In genomic region chr9:134385873-134386370, GRCh38 we compare ENCODE assay signal across 21 cellular contexts. TPM values are rescaled to one million over a fixed set of nuclear protein-coding genes. Genes with fewer than 3 reads are reported as not detected.
DNase-seq lines count a peak whose midpoint lies in the region; TF ChIP-seq lines count a peak whose summit lies in the region.
"Had no signal": no experiment of that assay in that cellular context is flagged by ENCODE, and none has a peak within 500 bp of the region (broad histone marks: within the 10 kb centered on the region; RNA-seq: fewer than 3 reads in every experiment).

No MANE protein-coding gene starts in this region.

- H3K9me3 ChIP-seq in neuronal stem cell (replicated peaks in 1 of 2; ENCODE audit: control insufficient read depth in 2 of 2, insufficient read depth in 1 of 2, low read depth in 1 of 2, low read length in 2 of 2): no peaks in the 10 kb centered on the region
- H3K9me3 ChIP-seq in tibial artery: no peaks in the 10 kb centered on the region
- H3K9me3 ChIP-seq: breast epithelium, colonic mucosa, esophagus squamous epithelium, thoracic aorta had no signal

- H3K56ac ChIP-seq in mesendoderm (ENCODE audit: low read length): no peak overlapping the region

- H2AK5ac ChIP-seq in neuronal stem cell (ENCODE audit: low read depth, low read length) (peak overlapping the region; percentile 100), mesendoderm (ENCODE audit: low read length) (no peak overlapping the region)

- no peak for TF ChIP-seq CTCF in HL-60 (IDR thresholded peaks at IDR 0.05; ENCODE audit: insufficient read depth, low read length)
- no peak for TF ChIP-seq CTCF in tibial artery (IDR thresholded peaks at IDR 0.05)

- no CpG with 5 or more reads among the region's 30 CpGs for WGBS in neuronal stem cell (ENCODE audit: extremely low coverage in 2 of 2, insufficient read length in 2 of 2, insufficient replicate concordance in 1 of 2), 2 donors
- WGBS in mesendoderm (ENCODE audit: extremely low coverage, insufficient coverage, low lambda C conversion rate): no CpG with 5 or more reads among the region's 30 CpGs

- H3K36me3 ChIP-seq in neuronal stem cell (replicated peaks in 1 of 2; ENCODE audit: control insufficient read depth in 2 of 2, insufficient read depth in 2 of 2, low read length in 2 of 2) (no peaks in the 10 kb centered on the region), tibial artery (no peaks in the 10 kb centered on the region), mesendoderm (ENCODE audit: control insufficient read depth, insufficient read depth, low read length) (no peaks in the 10 kb centered on the region)
- H3K36me3 ChIP-seq: breast epithelium, colonic mucosa, thoracic aorta had no signal

- H3K4me2 ChIP-seq in neuronal stem cell (ENCODE audit: insufficient read depth, low read length, poor library complexity, severe bottlenecking): no peak overlapping the region
- H3K4me2 ChIP-seq in mesendoderm (ENCODE audit: low read length): no peak overlapping the region

- H3K79me2 ChIP-seq in mesendoderm (ENCODE audit: control insufficient read depth, insufficient read depth, low read length): peaks cover 2% of the 10 kb centered on the region

- peak overlapping the region; percentile 93 for H3K4ac ChIP-seq in neuronal stem cell (ENCODE audit: low read length)
- H3K4ac ChIP-seq in mesendoderm (ENCODE audit: low read depth, low read length): no peak overlapping the region

- H3K9ac ChIP-seq in neuronal stem cell (ENCODE audit: low read depth, low read length, poor library complexity): peak overlapping the region; percentile 70
- H3K9ac ChIP-seq in mesendoderm (ENCODE audit: low read length): no peak overlapping the region

- intact Hi-C loops in tibial artery (cut with DNase I; ENCODE audit: low total_unique reads): no loop called here

- H3K14ac ChIP-seq in neuronal stem cell (ENCODE audit: low read length): peak overlapping the region; percentile 47

- H2BK15ac ChIP-seq in neuronal stem cell (ENCODE audit: low read length): peak overlapping the region; percentile 100
- no peak overlapping the region for H2BK15ac ChIP-seq in mesendoderm (replicated peaks; ENCODE audit: low read depth)

- H3K27me3 ChIP-seq in HL-60 (ENCODE audit: insufficient read depth, poor library complexity, severe bottlenecking): no peaks in the 10 kb centered on the region
- H3K27me3 ChIP-seq in neuronal stem cell (ENCODE audit: control insufficient read depth in 3 of 3, insufficient read depth in 3 of 3, low read depth in 1 of 3, low read length in 3 of 3): no peaks in the 10 kb centered on the region
- no peaks in the 10 kb centered on the region for H3K27me3 ChIP-seq in tibial artery
- H3K27me3 ChIP-seq in mesendoderm (ENCODE audit: insufficient read depth, low read length, poor library complexity): no peaks in the 10 kb centered on the region
- H3K27me3 ChIP-seq: breast epithelium, colonic mucosa, esophagus squamous epithelium had no signal

- H2BK5ac ChIP-seq in neuronal stem cell (ENCODE audit: low read length) (peak overlapping the region; percentile 82), mesendoderm (ENCODE audit: low read length) (no peak overlapping the region)

- H3K79me1 ChIP-seq in neuronal stem cell (ENCODE audit: low read depth, low read length) (peaks cover 58% of the 10 kb centered on the region), mesendoderm (ENCODE audit: low read length) (peaks cover 25% of the 10 kb centered on the region)

- peak overlapping the region; percentile 100 for H2BK12ac ChIP-seq in neuronal stem cell (ENCODE audit: low read length)

- H4K8ac ChIP-seq in neuronal stem cell (ENCODE audit: low read depth, low read length): no peak overlapping the region
- no peak overlapping the region for H4K8ac ChIP-seq in mesendoderm (ENCODE audit: low read depth, low read length)

- H4K5ac ChIP-seq in mesendoderm (ENCODE audit: low read length): no peak overlapping the region

- H3K4me1 ChIP-seq in neuronal stem cell (ENCODE audit: control insufficient read depth in 2 of 2, insufficient read depth in 1 of 2, low read depth in 1 of 2, low read length in 2 of 2) (peaks cover 12 to 19% of the 10 kb centered on the region in 2 donors), tibial artery (peaks cover 0 to 99% (median 71%) of the 10 kb centered on the region in 4 donors), mesendoderm (ENCODE audit: control insufficient read depth, low read depth, low read length) (no peaks in the 10 kb centered on the region)

- H3K18ac ChIP-seq in neuronal stem cell (ENCODE audit: low read length): peak overlapping the region; percentile 99
- H3K18ac ChIP-seq in mesendoderm (ENCODE audit: low read length): no peak overlapping the region

- H3K23ac ChIP-seq in neuronal stem cell (ENCODE audit: low read depth, low read length, poor library complexity) (peak overlapping the region; percentile 68), mesendoderm (ENCODE audit: low read length) (no peak overlapping the region)

- peak overlapping the region; percentile 96 for H2BK120ac ChIP-seq in neuronal stem cell (ENCODE audit: low read depth, low read length)
- no peak overlapping the region for H2BK120ac ChIP-seq in mesendoderm (ENCODE audit: low read depth, low read length)

- peak in 1 of 2 experiments; percentile 71 for DNase-seq in HL-60 (ENCODE audit: low read depth in 1 of 2, low spot score in 1 of 2)
- no peak for DNase-seq in neuronal stem cell (ENCODE audit: low spot score)
- DNase-seq in tibial artery: no peak
- no peak for DNase-seq in mesendoderm
- no peak for DNase-seq in stimulated activated CD4-positive, alpha-beta T cell treated with anti-CD3 and anti-CD28 coated beads, Interleukin-12 subunit alpha, Interleukin-12 subunit beta, amount 100 ng/mL, for 4 hours
- no peak for DNase-seq in DMS53 (lab: John Stamatoyannopoulos, UW)
- DNase-seq: activated CD4-positive, alpha-beta T cell treated with anti-CD3 and anti-CD28 coated beads, Interleukin-2, amount 50 U/mL, for 1 hour; activated CD8-positive, alpha-beta memory T cell treated with anti-CD3 and anti-CD28 coated beads, Interleukin-2, amount 10 ng/mL, durations not matched to agents 7 days and 5 days; activated naive CD4-positive, alpha-beta T cell treated with Interleukin-2 at 50 U/mL for 16 hours; activated T-cell treated with anti-CD3 and anti-CD28 coated beads, Interleukin-2, amount 50 U/mL, for 72 hours; colonic mucosa; esophagus squamous epithelium; islet precursor cell; NCI-H1417; NCI-H446; SHP77; stimulated activated CD4-positive, alpha-beta T cell treated with anti-CD3 and anti-CD28 coated beads, Interleukin-4, amount 100 ng/mL, for 1 hour had no signal

- peak overlapping the region; percentile 18; the same call in 1 of the 2 replicates for H3K27ac ChIP-seq in HL-60 (replicated peaks)
- peak overlapping the region; percentile 93 for H3K27ac ChIP-seq in angular gyrus (ENCODE audit: low read depth, low read length)
- H3K27ac ChIP-seq in neuronal stem cell (replicated peaks; ENCODE audit: low read length): no peak overlapping the region
- H3K27ac ChIP-seq in tibial artery: peak overlapping the region; percentile 75 to 76
- H3K27ac ChIP-seq in mesendoderm (ENCODE audit: low read depth, low read length): no peak overlapping the region
- H3K27ac ChIP-seq: colonic mucosa had no signal

- H3K4me3 ChIP-seq in HL-60 (replicated peaks; ENCODE audit: insufficient read depth, low read length): no peak overlapping the region
- H3K4me3 ChIP-seq in neuronal stem cell (ENCODE audit: low read length in 2 of 2): no peak overlapping the region
- H3K4me3 ChIP-seq in tibial artery: no peak overlapping the region
- no peak overlapping the region for H3K4me3 ChIP-seq in mesendoderm (ENCODE audit: low read length)
- H3K4me3 ChIP-seq: colonic mucosa, GM12878, thoracic aorta had no signal

- H4K91ac ChIP-seq in neuronal stem cell (ENCODE audit: low read depth, low read length, poor library complexity): peak overlapping the region; percentile 92

- H2AFZ ChIP-seq in neuronal stem cell (ENCODE audit: low read length): no peak overlapping the region

RNA-seq across cellular contexts. Expression of gene RXRA, which starts 59.7 kb away (rescaled TPM):
- 36.1 TPM for polyA plus RNA-seq in neuronal stem cell (2013, experiment 1 of 2)
- polyA plus RNA-seq in neuronal stem cell (2013, experiment 2 of 2): 36.3 TPM
- 16.4 TPM for polyA plus RNA-seq in mesendoderm (2013, experiment 1 of 2)
- 16.9 TPM for polyA plus RNA-seq in mesendoderm (2013, experiment 2 of 2)

Comparison
In these comparisons a context has a peak if more than half of its experiments do, and no peak if none do; other contexts are left out.
1. H3K27ac ChIP-seq: peak in HL-60 (single experiment), angular gyrus (single experiment) and tibial artery (2 of 2); none in neuronal stem cell (single experiment) and mesendoderm (single experiment).